Comparison of ENCODE assay signal across 19 cellular contexts in the genomic region with DNA sequence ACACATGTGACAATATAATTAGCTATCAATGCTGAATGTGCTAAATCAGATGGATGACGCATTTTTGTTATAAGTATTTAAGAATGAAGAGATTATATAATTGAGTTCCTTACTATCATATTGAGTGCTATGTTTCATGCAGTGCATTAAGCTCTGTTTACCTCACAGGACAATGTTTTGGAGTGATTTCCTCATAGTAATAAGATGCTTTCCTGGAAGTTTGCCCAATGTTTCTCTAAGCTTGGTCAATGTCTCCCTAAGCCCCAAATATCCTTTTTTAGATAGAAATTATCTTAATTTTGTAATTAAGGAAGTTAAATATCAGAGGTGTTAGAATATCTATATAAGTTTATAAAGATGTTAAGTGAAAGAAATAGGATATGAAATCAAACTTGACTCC.
"Had no signal": no experiment of that assay in that cellular context is flagged by ENCODE, and none has a peak within 500 bp of the region (broad histone marks: within the 10 kb centered on the region; RNA-seq: fewer than 3 reads in every experiment).

No MANE protein-coding gene starts in this region.

- H3K27me3 ChIP-seq: gastrocnemius medialis, neutrophil, pancreas, right lobe of liver, transverse colon had no signal

- DNase-seq: activated CD4-positive, alpha-beta T cell treated with anti-CD3 and anti-CD28 coated beads, Interleukin-2, amount 50 U/mL, for 1 hour; activated CD4-positive, CD25-positive, alpha-beta regulatory T cell treated with anti-CD3 and anti-CD28 coated beads, Interleukin-2, amount 50 U/mL, for 72 hours; activated gamma-delta T cell treated with Interleukin-2 at 50 U/mL for 16 hours; activated T-cell treated with anti-CD3 and anti-CD28 coated beads, Interleukin-2, amount 50 U/mL, for 1 hour; endodermal cell; gastrocnemius medialis; hippocampal formation; left ventricle myocardium superior; pancreas; right lobe of liver; small intestine; stimulated activated CD4-positive, alpha-beta T cell treated with anti-CD3 and anti-CD28 coated beads, Interleukin-2, amount 100 ng/mL, for 24 hours; stimulated activated naive CD8-positive, alpha-beta T cell treated with anti-CD3 and anti-CD28 coated beads, Interleukin-15, amount 100 ng/mL, for 72 hours; T-helper 1 cell; transverse colon; WERI-Rb-1 had no signal

- H3K27ac ChIP-seq: coronary artery, epithelial cell of prostate, gastrocnemius medialis, neutrophil, pancreas, right lobe of liver, transverse colon, WERI-Rb-1 had no signal

- H3K9me3 ChIP-seq: gastrocnemius medialis, neutrophil, pancreas, right lobe of liver, transverse colon had no signal

- H3K36me3 ChIP-seq: gastrocnemius medialis, neutrophil, pancreas, right lobe of liver, transverse colon, WERI-Rb-1 had no signal

- H3K4me1 ChIP-seq: gastrocnemius medialis, pancreas, right lobe of liver, transverse colon had no signal

- H3K4me3 ChIP-seq: coronary artery, gastrocnemius medialis, pancreas, right lobe of liver, transverse colon had no signal
